ENCODE assay signal across 12 cellular contexts in the genomic region with DNA sequence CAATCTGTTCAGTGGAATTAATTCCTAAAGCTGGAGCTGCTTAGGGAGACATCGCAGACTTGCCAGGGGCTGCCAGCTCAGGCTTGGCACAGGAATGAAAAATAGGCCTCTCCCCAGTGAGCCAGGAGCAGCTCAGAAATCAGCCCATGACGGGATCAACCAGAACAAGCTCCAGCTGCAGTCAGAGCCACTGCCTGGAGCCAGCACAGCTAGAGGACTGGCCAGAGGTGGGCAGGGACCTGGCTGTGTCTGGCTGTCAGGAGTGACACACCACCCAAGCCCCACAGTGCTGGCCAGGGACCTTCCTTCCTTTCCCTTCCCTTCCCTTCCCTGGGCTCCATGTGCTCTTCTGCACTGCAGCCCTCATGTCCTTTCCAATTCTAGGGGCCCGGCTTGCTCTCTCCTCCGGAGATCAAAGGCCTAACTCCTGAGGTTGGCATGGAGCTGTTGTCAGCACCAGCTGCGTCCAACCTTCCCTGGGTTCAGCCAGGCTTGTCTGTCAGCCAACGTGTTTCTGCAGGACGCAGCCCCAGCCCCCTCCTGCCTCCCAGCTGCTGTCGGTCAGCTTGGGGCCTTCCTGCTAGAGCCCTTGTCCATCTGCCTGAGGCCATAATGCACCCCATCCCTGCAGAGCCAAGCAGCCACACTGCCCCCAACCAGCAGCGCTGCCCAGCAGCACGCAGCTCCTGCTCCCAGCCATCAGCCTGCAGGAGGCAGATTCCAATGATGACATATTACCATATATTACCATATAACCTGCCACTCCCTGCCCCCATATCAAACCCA.
A peak's percentile ranks its signal among the peaks of the same experiment; 100 is the strongest.
DNase-seq lines count a peak whose midpoint lies in the region; ATAC-seq and TF ChIP-seq lines count a peak whose summit lies in the region.
"Had no signal": no experiment of that assay in that cellular context is flagged by ENCODE, and none has a peak within 500 bp of the region (broad histone marks: within the 10 kb centered on the region; RNA-seq: fewer than 3 reads in every experiment).

No MANE protein-coding gene starts in this region.

- peak; percentile 29 for DNase-seq in LHCN-M2 (ENCODE audit: low read depth)
- DNase-seq in cerebellar cortex (ENCODE audit: low spot score): peak; percentile 67
- no peak for DNase-seq in left lung
- DNase-seq in glomerular visceral epithelial cell (ENCODE audit: extremely low spot score): no peak
- DNase-seq in HAP-1 (ENCODE audit: low spot score in 2 of 2): no peak
- no peak for DNase-seq in HK-2 (ENCODE audit: unreplicated experiment)
- DNase-seq: foreskin melanocyte; stimulated activated CD4-positive, alpha-beta T cell treated with anti-CD3 and anti-CD28 coated beads, Interleukin-4, amount 100 ng/mL, for 4 hours had no signal

- TF ChIP-seq CTCF in left lung (IDR thresholded peaks at IDR 0.05): no peak

- ATAC-seq in left lung: peak; percentile 15
- no peak for ATAC-seq in activated T-helper 17 cell treated with anti-CD3 and anti-CD28 coated beads, Interleukin-2, amount 50 U/mL, for 72 hours (replicated peaks)
- ATAC-seq: mucosa of descending colon had no signal

- in situ Hi-C loops in HAP-1 (cut with MboI; ENCODE audit: low sequenced_read_pairs): no loop called here

- no peaks in the 10 kb centered on the region for H3K4me1 Mint-ChIP-seq in activated T-helper 17 cell treated with anti-CD3 and anti-CD28 coated beads, Interleukin-2, amount 50 U/mL, for 72 hours

- no peak overlapping the region for H3K4me3 Mint-ChIP-seq in activated T-helper 17 cell treated with anti-CD3 and anti-CD28 coated beads, Interleukin-2, amount 50 U/mL, for 72 hours

- H3K27me3 ChIP-seq in left lung (no peaks in the 10 kb centered on the region), skeletal muscle tissue (ENCODE audit: control insufficient read depth in 3 of 3, insufficient read depth in 3 of 3, low read length in 3 of 3) (no peaks in the 10 kb centered on the region), HAP-1 (ENCODE audit: low read depth) (no peaks in the 10 kb centered on the region)
- H3K27me3 ChIP-seq: breast epithelium had no signal

- H3K4me1 ChIP-seq in left lung (no peaks in the 10 kb centered on the region), skeletal muscle tissue (ENCODE audit: control insufficient read depth in 3 of 3, insufficient read depth in 3 of 3, low read length in 3 of 3) (peaks cover 25 to 40% (median 37%) of the 10 kb centered on the region in 3 donors), HAP-1 (no peaks in the 10 kb centered on the region)
- H3K4me1 ChIP-seq: breast epithelium had no signal

- intact Hi-C loops in left lung (cut with DNase I): no loop called here

- H3K27ac ChIP-seq in left lung (no peak overlapping the region), skeletal muscle tissue (ENCODE audit: low read depth, low read length) (peak overlapping the region; percentile 77)

- H3K36me3 ChIP-seq in left lung (peaks cover 0 to 3% of the 10 kb centered on the region in 2 donors), skeletal muscle tissue (ENCODE audit: control insufficient read depth in 3 of 3, insufficient read depth in 3 of 3, low read length in 3 of 3) (peaks cover 3 to 7% (median 6%) of the 10 kb centered on the region in 3 donors), HAP-1 (replicated peaks) (no peaks in the 10 kb centered on the region)
- H3K36me3 ChIP-seq: breast epithelium had no signal

- H3K27me3 Mint-ChIP-seq in activated T-helper 17 cell treated with anti-CD3 and anti-CD28 coated beads, Interleukin-2, amount 50 U/mL, for 72 hours: no peaks in the 10 kb centered on the region

- no peak overlapping the region for H3K27ac Mint-ChIP-seq in activated T-helper 17 cell treated with anti-CD3 and anti-CD28 coated beads, Interleukin-2, amount 50 U/mL, for 72 hours

- no peaks in the 10 kb centered on the region for H3K9me3 ChIP-seq in left lung
- H3K9me3 ChIP-seq in skeletal muscle tissue (ENCODE audit: control insufficient read depth in 3 of 3, low read length in 3 of 3): no peaks in the 10 kb centered on the region
- H3K9me3 ChIP-seq in HAP-1: no peaks in the 10 kb centered on the region
- H3K9me3 ChIP-seq: breast epithelium, mucosa of descending colon had no signal

- peak overlapping the region; percentile 19 to 68 (median 62) for H3K9ac ChIP-seq in skeletal muscle tissue (ENCODE audit: low read depth in 1 of 3, low read length in 3 of 3)

- H3K36me3 Mint-ChIP-seq in activated T-helper 17 cell treated with anti-CD3 and anti-CD28 coated beads, Interleukin-2, amount 50 U/mL, for 72 hours (ENCODE audit: low read depth): no peaks in the 10 kb centered on the region

- H3K9me3 Mint-ChIP-seq in activated T-helper 17 cell treated with anti-CD3 and anti-CD28 coated beads, Interleukin-2, amount 50 U/mL, for 72 hours: no peaks in the 10 kb centered on the region

- H3K4me3 ChIP-seq in left lung: no peak overlapping the region
- H3K4me3 ChIP-seq in skeletal muscle tissue (ENCODE audit: low read length in 3 of 3): peak overlapping the region in 1 of 3 donors; percentile 45
- no peak overlapping the region for H3K4me3 ChIP-seq in HAP-1
- H3K4me3 ChIP-seq: breast epithelium, mucosa of descending colon had no signal

Comparison
In these comparisons a context has a peak if more than half of its experiments do, and no peak if none do; other contexts are left out.
1. DNase-seq: peak in LHCN-M2 (single experiment) and cerebellar cortex (single experiment); none in left lung (0 of 2), glomerular visceral epithelial cell (single experiment), HAP-1 (0 of 2) and HK-2 (single experiment).